In the genomic region with DNA sequence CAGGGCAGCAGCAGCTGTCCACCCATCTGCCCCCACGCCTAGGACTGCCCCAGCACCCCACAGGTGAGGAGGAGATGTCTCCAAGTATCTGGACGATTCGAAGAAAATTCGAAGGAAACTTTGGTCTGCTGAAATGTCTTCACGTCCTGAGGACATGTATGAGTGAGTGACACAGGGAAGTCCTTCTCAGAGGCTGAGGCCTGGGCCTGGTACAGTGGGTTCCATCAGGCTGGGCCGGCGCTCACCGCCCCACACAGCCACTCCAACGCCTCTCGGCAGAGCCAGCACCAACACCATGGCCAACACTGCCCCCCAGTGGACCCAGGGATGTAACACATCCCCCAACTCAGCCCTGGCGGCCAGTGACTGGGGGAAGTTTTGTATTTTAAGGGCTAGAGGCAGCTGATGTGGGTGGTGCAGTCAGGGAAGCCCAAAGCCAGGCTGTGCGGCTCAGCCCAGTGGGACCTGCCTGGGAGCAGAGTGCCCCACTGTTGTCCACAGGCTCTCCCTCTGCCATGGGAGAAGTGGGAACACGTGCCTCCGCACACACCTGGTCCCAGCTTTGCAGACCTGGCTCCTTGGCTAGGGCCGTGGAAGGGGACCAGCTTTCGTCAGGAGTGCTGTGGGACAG, we compare ENCODE assay signal across 1 cellular context.
A peak's percentile ranks its signal among the peaks of the same experiment; 100 is the strongest.
TF ChIP-seq lines count a peak whose summit lies in the region.

No MANE protein-coding gene starts in this region.

TF ChIP-seq in HepG2, 621 proteins besides CTCF, POLR2A, EP300 and RAD21 (continued from another document):
- TF ChIP-seq, protein P1, sequence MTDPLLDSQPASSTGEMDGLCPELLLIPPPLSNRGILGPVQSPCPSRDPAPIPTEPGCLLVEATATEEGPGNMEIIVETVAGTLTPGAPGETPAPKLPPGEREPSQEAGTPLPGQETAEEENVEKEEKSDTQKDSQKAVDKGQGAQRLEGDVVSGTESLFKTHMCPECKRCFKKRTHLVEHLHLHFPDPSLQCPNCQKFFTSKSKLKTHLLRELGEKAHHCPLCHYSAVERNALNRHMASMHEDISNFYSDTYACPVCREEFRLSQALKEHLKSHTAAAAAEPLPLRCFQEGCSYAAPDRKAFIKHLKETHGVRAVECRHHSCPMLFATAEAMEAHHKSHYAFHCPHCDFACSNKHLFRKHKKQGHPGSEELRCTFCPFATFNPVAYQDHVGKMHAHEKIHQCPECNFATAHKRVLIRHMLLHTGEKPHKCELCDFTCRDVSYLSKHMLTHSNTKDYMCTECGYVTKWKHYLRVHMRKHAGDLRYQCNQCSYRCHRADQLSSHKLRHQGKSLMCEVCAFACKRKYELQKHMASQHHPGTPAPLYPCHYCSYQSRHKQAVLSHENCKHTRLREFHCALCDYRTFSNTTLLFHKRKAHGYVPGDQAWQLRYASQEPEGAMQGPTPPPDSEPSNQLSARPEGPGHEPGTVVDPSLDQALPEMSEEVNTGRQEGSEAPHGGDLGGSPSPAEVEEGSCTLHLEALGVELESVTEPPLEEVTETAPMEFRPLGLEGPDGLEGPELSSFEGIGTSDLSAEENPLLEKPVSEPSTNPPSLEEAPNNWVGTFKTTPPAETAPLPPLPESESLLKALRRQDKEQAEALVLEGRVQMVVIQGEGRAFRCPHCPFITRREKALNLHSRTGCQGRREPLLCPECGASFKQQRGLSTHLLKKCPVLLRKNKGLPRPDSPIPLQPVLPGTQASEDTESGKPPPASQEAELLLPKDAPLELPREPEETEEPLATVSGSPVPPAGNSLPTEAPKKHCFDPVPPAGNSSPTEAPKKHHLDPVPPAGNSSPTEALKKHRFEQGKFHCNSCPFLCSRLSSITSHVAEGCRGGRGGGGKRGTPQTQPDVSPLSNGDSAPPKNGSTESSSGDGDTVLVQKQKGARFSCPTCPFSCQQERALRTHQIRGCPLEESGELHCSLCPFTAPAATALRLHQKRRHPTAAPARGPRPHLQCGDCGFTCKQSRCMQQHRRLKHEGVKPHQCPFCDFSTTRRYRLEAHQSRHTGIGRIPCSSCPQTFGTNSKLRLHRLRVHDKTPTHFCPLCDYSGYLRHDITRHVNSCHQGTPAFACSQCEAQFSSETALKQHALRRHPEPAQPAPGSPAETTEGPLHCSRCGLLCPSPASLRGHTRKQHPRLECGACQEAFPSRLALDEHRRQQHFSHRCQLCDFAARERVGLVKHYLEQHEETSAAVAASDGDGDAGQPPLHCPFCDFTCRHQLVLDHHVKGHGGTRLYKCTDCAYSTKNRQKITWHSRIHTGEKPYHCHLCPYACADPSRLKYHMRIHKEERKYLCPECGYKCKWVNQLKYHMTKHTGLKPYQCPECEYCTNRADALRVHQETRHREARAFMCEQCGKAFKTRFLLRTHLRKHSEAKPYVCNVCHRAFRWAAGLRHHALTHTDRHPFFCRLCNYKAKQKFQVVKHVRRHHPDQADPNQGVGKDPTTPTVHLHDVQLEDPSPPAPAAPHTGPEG (CRISPR knock-in tag; IDR thresholded peaks at IDR 0.05), result no peak
- TF ChIP-seq ZNF333 (CRISPR knock-in tag; IDR thresholded peaks at IDR 0.05; ENCODE audit: borderline replicate concordance) (0 out of 2 replicates have a peak, but pooled peaks have one; percentile 58), BRD4 (CRISPR knock-in tag; IDR thresholded peaks at IDR 0.05) (no peak), PHF8 (CRISPR knock-in tag; IDR thresholded peaks at IDR 0.05) (no peak), BORCS8-MEF2B (CRISPR knock-in tag; IDR thresholded peaks at IDR 0.05) (peak; percentile 89), ZSCAN12 (CRISPR knock-in tag; IDR thresholded peaks at IDR 0.05) (no peak), SNRNP70 (IDR thresholded peaks at IDR 0.05; ENCODE audit: low read depth, low read length) (no peak), REL (CRISPR knock-in tag; conservative IDR thresholded peaks at IDR 0.05) (no peak), NR2F6 (IDR thresholded peaks at IDR 0.05) (no peak), NR2F6 (CRISPR knock-in tag; IDR thresholded peaks at IDR 0.05) (peak; percentile 67), ZNF75D (CRISPR knock-in tag; IDR thresholded peaks at IDR 0.05; ENCODE audit: borderline replicate concordance) (no peak), CBX1 (IDR thresholded peaks at IDR 0.05; ENCODE audit: low read depth) (no peak), ZNF30 (CRISPR knock-in tag; IDR thresholded peaks at IDR 0.05) (no peak), KDM2A (CRISPR knock-in tag; IDR thresholded peaks at IDR 0.05; ENCODE audit: borderline replicate concordance, low read depth) (peak; percentile 88; the same call in 1 of the 2 replicates), ZEB1 (IDR thresholded peaks at IDR 0.05; ENCODE audit: insufficient replicate concordance, low read depth) (no peak), ISX (CRISPR knock-in tag; conservative IDR thresholded peaks at IDR 0.05) (no peak), SRSF1 (optimal IDR thresholded peaks at IDR 0.05; ENCODE audit: low read depth, low read length) (peak; percentile 26), ZNF232 (CRISPR knock-in tag; IDR thresholded peaks at IDR 0.05; ENCODE audit: borderline replicate concordance) (no peak), GZF1 (CRISPR knock-in tag; IDR thresholded peaks at IDR 0.05) (no peak), NFYB (CRISPR knock-in tag; IDR thresholded peaks at IDR 0.05) (no peak), YY1 (IDR thresholded peaks at IDR 0.05; ENCODE audit: insufficient read depth, insufficient replicate concordance, low read depth, low read length) (peak; percentile 55), EED (CRISPR knock-in tag; IDR thresholded peaks at IDR 0.05) (peak; percentile 59; the same call in 1 of the 2 replicates), POLR2AphosphoS5 (IDR thresholded peaks at IDR 0.05; ENCODE audit: low read depth, low read length) (no peak), ZBTB42 (CRISPR knock-in tag; IDR thresholded peaks at IDR 0.05) (no peak), PAF1 (CRISPR knock-in tag; IDR thresholded peaks at IDR 0.05) (no peak), NFIB (CRISPR knock-in tag; IDR thresholded peaks at IDR 0.05; ENCODE audit: borderline replicate concordance) (no peak), KDM5B (CRISPR knock-in tag; IDR thresholded peaks at IDR 0.05; ENCODE audit: borderline replicate concordance) (peak; percentile 68; the same call in 1 of the 2 replicates), HOXA9 (CRISPR knock-in tag; IDR thresholded peaks at IDR 0.05; ENCODE audit: borderline replicate concordance) (no peak), ZNF777 (CRISPR knock-in tag; IDR thresholded peaks at IDR 0.05) (no peak), ZNF24 (IDR thresholded peaks at IDR 0.05) (no peak), TOE1 (CRISPR knock-in tag; IDR thresholded peaks at IDR 0.05) (no peak), ZNF138 (CRISPR knock-in tag; IDR thresholded peaks at IDR 0.05; ENCODE audit: low read depth) (0 out of 2 replicates have a peak, but pooled peaks have one; percentile 40), SMYD3 (CRISPR knock-in tag; IDR thresholded peaks at IDR 0.05) (no peak), RARA (CRISPR knock-in tag; IDR thresholded peaks at IDR 0.05) (no peak), HDAC1 (CRISPR knock-in tag; IDR thresholded peaks at IDR 0.05) (peak; percentile 52), SIN3B (IDR thresholded peaks at IDR 0.05; ENCODE audit: low read length) (no peak), ZNF367 (CRISPR knock-in tag; IDR thresholded peaks at IDR 0.05; ENCODE audit: borderline replicate concordance) (no peak), SP4 (CRISPR knock-in tag; IDR thresholded peaks at IDR 0.05) (peak; percentile 13; the same call in 1 of the 2 replicates), AGO1 (IDR thresholded peaks at IDR 0.05; ENCODE audit: low read depth, low read length, poor library complexity, severe bottlenecking) (no peak)
- TF ChIP-seq, protein P2, sequence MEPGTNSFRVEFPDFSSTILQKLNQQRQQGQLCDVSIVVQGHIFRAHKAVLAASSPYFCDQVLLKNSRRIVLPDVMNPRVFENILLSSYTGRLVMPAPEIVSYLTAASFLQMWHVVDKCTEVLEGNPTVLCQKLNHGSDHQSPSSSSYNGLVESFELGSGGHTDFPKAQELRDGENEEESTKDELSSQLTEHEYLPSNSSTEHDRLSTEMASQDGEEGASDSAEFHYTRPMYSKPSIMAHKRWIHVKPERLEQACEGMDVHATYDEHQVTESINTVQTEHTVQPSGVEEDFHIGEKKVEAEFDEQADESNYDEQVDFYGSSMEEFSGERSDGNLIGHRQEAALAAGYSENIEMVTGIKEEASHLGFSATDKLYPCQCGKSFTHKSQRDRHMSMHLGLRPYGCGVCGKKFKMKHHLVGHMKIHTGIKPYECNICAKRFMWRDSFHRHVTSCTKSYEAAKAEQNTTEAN (CRISPR knock-in tag; conservative IDR thresholded peaks at IDR 0.05), result no peak
- TF ChIP-seq, protein P3, sequence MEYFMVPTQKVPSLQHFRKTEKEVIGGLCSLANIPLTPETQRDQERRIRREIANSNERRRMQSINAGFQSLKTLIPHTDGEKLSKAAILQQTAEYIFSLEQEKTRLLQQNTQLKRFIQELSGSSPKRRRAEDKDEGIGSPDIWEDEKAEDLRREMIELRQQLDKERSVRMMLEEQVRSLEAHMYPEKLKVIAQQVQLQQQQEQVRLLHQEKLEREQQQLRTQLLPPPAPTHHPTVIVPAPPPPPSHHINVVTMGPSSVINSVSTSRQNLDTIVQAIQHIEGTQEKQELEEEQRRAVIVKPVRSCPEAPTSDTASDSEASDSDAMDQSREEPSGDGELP (IDR thresholded peaks at IDR 0.05; ENCODE audit: borderline replicate concordance, low read depth), result no peak
- TF ChIP-seq, protein P4, sequence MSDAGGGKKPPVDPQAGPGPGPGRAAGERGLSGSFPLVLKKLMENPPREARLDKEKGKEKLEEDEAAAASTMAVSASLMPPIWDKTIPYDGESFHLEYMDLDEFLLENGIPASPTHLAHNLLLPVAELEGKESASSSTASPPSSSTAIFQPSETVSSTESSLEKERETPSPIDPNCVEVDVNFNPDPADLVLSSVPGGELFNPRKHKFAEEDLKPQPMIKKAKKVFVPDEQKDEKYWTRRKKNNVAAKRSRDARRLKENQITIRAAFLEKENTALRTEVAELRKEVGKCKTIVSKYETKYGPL (CRISPR knock-in tag; IDR thresholded peaks at IDR 0.05), result no peak
- TF ChIP-seq, protein P5, sequence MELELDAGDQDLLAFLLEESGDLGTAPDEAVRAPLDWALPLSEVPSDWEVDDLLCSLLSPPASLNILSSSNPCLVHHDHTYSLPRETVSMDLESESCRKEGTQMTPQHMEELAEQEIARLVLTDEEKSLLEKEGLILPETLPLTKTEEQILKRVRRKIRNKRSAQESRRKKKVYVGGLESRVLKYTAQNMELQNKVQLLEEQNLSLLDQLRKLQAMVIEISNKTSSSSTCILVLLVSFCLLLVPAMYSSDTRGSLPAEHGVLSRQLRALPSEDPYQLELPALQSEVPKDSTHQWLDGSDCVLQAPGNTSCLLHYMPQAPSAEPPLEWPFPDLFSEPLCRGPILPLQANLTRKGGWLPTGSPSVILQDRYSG (CRISPR knock-in tag; IDR thresholded peaks at IDR 0.05), result no peak
- TF ChIP-seq, protein P6, sequence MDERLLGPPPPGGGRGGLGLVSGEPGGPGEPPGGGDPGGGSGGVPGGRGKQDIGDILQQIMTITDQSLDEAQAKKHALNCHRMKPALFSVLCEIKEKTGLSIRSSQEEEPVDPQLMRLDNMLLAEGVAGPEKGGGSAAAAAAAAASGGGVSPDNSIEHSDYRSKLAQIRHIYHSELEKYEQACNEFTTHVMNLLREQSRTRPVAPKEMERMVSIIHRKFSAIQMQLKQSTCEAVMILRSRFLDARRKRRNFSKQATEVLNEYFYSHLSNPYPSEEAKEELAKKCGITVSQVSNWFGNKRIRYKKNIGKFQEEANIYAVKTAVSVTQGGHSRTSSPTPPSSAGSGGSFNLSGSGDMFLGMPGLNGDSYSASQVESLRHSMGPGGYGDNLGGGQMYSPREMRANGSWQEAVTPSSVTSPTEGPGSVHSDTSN (CRISPR knock-in tag; IDR thresholded peaks at IDR 0.05), result no peak
TF ChIP-seq in HepG2: peak in this region for 162.
